ENCODE assay signal across 1 cellular context in the genomic region with DNA sequence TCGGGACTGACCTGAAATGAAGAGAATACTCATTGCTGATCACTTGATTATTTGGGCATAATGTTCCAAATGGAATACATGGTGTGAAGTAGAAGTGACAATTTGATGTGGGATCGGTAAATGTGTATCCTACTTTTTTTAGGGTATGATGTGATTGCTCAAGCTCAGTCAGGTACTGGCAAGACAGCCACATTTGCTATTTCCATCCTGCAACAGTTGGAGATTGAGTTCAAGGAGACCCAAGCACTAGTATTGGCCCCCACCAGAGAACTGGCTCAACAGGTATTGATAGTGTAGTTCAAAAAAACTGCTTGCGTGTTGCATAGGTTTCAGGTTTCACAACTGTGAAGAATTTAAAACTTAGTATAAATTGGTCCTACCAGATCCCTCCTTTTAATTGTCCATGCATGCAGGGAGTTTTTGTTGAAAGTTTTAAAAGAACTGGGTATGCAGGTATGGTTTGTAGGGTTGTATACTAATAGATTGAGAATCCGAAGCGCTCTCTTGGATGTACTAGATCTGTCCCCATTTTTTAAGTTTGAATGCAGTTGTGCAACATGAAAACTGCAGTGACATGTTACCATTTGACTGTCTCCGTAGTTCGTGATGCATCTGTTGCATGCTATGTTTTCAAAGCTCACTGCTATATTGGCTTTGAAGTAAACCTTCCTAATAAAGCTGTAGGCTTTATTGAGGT.
TF ChIP-seq lines count a peak whose summit lies in the region.

No MANE protein-coding gene starts in this region.

TF ChIP-seq in neural cell, 6 proteins besides CTCF, POLR2A, EP300 and RAD21 (continued from another document):
- TF ChIP-seq, protein P1, sequence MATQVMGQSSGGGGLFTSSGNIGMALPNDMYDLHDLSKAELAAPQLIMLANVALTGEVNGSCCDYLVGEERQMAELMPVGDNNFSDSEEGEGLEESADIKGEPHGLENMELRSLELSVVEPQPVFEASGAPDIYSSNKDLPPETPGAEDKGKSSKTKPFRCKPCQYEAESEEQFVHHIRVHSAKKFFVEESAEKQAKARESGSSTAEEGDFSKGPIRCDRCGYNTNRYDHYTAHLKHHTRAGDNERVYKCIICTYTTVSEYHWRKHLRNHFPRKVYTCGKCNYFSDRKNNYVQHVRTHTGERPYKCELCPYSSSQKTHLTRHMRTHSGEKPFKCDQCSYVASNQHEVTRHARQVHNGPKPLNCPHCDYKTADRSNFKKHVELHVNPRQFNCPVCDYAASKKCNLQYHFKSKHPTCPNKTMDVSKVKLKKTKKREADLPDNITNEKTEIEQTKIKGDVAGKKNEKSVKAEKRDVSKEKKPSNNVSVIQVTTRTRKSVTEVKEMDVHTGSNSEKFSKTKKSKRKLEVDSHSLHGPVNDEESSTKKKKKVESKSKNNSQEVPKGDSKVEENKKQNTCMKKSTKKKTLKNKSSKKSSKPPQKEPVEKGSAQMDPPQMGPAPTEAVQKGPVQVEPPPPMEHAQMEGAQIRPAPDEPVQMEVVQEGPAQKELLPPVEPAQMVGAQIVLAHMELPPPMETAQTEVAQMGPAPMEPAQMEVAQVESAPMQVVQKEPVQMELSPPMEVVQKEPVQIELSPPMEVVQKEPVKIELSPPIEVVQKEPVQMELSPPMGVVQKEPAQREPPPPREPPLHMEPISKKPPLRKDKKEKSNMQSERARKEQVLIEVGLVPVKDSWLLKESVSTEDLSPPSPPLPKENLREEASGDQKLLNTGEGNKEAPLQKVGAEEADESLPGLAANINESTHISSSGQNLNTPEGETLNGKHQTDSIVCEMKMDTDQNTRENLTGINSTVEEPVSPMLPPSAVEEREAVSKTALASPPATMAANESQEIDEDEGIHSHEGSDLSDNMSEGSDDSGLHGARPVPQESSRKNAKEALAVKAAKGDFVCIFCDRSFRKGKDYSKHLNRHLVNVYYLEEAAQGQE (IDR thresholded peaks at IDR 0.05; ENCODE audit: borderline replicate concordance) = no peak
TF ChIP-seq in neural cell: peak in this region for 0.
